Comparison of ENCODE assay signal across 2 cellular contexts in genomic region chr5:124979174-124979573, GRCh38.
TF ChIP-seq lines count a peak whose summit lies in the region.

No MANE protein-coding gene starts in this region.

TF ChIP-seq in H1, 55 proteins besides CTCF, POLR2A, EP300 and RAD21 (continued from another document):
- TF ChIP-seq HDAC2 (IDR thresholded peaks at IDR 0.05; ENCODE audit: borderline replicate concordance in 1 of 2, low read depth in 2 of 2, low read length in 2 of 2) (0 out of 4 replicates have a peak, but pooled peaks of 1 of the 2 experiments have one; percentile 6), GABPA (IDR thresholded peaks at IDR 0.05; ENCODE audit: borderline replicate concordance, insufficient read depth, low read length) (no peak), KDM1A (IDR thresholded peaks at IDR 0.05; ENCODE audit: borderline replicate concordance, low read length) (peak; percentile 38; the same call in 1 of the 2 replicates), MAX (IDR thresholded peaks at IDR 0.05) (no peak), PHF8 (conservative IDR thresholded peaks at IDR 0.05; ENCODE audit: low read depth, low read length) (no peak), HDAC6 (IDR thresholded peaks at IDR 0.05; ENCODE audit: low read depth, low read length) (no peak), ZNF274 (IDR thresholded peaks at IDR 0.05; ENCODE audit: borderline replicate concordance, extremely low read depth, low read length) (no peak), SRF (IDR thresholded peaks at IDR 0.05; ENCODE audit: low read depth, low read length) (no peak), SP1 (IDR thresholded peaks at IDR 0.05; ENCODE audit: low read depth, low read length) (0 out of 2 replicates have a peak, but pooled peaks have one; percentile 38), TEAD4 (IDR thresholded peaks at IDR 0.05; ENCODE audit: low read depth, low read length) (0 out of 2 replicates have a peak, but pooled peaks have one; percentile 62), EZH2 (IDR thresholded peaks at IDR 0.05; ENCODE audit: low read depth, low read length, severe bottlenecking) (no peak), TAF1 (IDR thresholded peaks at IDR 0.05; ENCODE audit: low read depth, low read length) (no peak), BRCA1 (IDR thresholded peaks at IDR 0.05; ENCODE audit: low read depth, low read length) (no peak)

TF ChIP-seq in neural cell, 6 proteins besides CTCF, POLR2A, EP300 and RAD21:
- TF ChIP-seq REST (IDR thresholded peaks at IDR 0.05; ENCODE audit: borderline replicate concordance) (no peak), SMC3 (conservative IDR thresholded peaks at IDR 0.05; ENCODE audit: poor library complexity) (peak; percentile 17)
